22 cellular contexts compared by ENCODE assay signal in the genomic region with DNA sequence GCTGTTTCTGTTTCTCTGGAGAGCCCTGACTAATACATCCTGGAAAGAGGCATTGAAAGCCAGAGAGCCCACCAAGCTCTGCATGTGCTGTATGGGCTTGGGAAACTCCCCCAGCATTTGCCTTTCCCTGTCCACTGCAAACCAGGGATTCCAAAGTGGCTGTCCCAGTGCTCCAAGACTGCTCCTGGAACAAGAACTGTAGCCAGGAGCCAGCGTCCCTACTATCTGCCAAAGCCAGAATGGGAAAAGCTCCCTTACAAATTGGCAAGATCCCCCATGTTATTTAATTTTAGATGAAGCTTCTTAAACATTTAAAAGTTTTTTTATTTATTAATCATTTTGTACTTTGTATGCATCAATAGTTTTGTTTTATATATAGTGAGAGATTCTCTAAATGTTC.
"Had no signal": no experiment of that assay in that cellular context is flagged by ENCODE, and none has a peak within 500 bp of the region (broad histone marks: within the 10 kb centered on the region; RNA-seq: fewer than 3 reads in every experiment).

No MANE protein-coding gene starts in this region.

- DNase-seq: activated CD4-positive, alpha-beta memory T cell treated with anti-CD3 and anti-CD28 coated beads for 36 hours; activated CD4-positive, alpha-beta T cell treated with anti-CD3 and anti-CD28 coated beads for 36 hours; activated CD4-positive, alpha-beta T cell treated with anti-CD3 and anti-CD28 coated beads, Interleukin-2, amount 10 ng/mL, durations not matched to agents 24 days and 14 days; activated CD4-positive, CD25-positive, alpha-beta regulatory T cell; activated CD4-positive, CD25-positive, alpha-beta regulatory T cell treated with anti-CD3 and anti-CD28 coated beads, Interleukin-2, amount 50 U/mL, for 72 hours; activated CD8-positive, alpha-beta memory T cell treated with anti-CD3 and anti-CD28 coated beads, Interleukin-2, amount 10 ng/mL, durations not matched to agents 7 days and 5 days; activated CD8-positive, alpha-beta memory T cell treated with anti-CD3 and anti-CD28 coated beads, Interleukin-2, amount 50 U/mL, for 4 hours; activated CD8-positive, alpha-beta T cell treated with anti-CD3 and anti-CD28 coated beads, Interleukin-2, amount 10 ng/mL, durations not matched to agents 7 days and 5 days; activated effector memory CD4-positive, alpha-beta T cell treated with anti-CD3 and anti-CD28 coated beads, Interleukin-2, amount 50 U/mL, for 16 hours; activated naive CD4-positive, alpha-beta T cell treated with anti-CD3 and anti-CD28 coated beads, Interleukin-2, amount 10 ng/mL, durations not matched to agents 7 days and 5 days; activated naive CD8-positive, alpha-beta T cell treated with anti-CD3 and anti-CD28 coated beads, Interleukin-2, amount 10 ng/mL, durations not matched to agents 7 days and 5 days; activated T-cell treated with anti-CD3 and anti-CD28 coated beads, Interleukin-2, amount 50 U/mL, for 1 hour; activated T-cell treated with anti-CD3 and anti-CD28 coated beads, Interleukin-2, amount 50 U/mL, for 48 hours; central memory CD4-positive, alpha-beta T cell; colonic mucosa; effector CD8-positive, alpha-beta T cell; foreskin fibroblast; glutamatergic neuron; heart left ventricle; T-helper 2 cell had no signal

- ATAC-seq: activated CD4-positive, alpha-beta T cell treated with anti-CD3 and anti-CD28 coated beads for 36 hours; activated CD8-positive, alpha-beta memory T cell treated with anti-CD3 and anti-CD28 coated beads, Interleukin-2, amount 10 ng/mL, durations not matched to agents 7 days and 5 days; activated CD8-positive, alpha-beta T cell treated with anti-CD3 and anti-CD28 coated beads, Interleukin-2, amount 10 ng/mL, durations not matched to agents 7 days and 5 days; activated naive CD4-positive, alpha-beta T cell treated with anti-CD3 and anti-CD28 coated beads, Interleukin-2, amount 50 U/mL, for 72 hours; esophagus mucosa; heart left ventricle had no signal
